In genomic region chr10:13890233-13890616, GRCh38 we compare ENCODE assay signal across 9 cellular contexts.
DNase-seq lines count a peak whose midpoint lies in the region; ATAC-seq and TF ChIP-seq lines count a peak whose summit lies in the region.
"Had no signal": no experiment of that assay in that cellular context is flagged by ENCODE, and none has a peak within 500 bp of the region (broad histone marks: within the 10 kb centered on the region; RNA-seq: fewer than 3 reads in every experiment).

No MANE protein-coding gene starts in this region.

- peaks cover 59% of the 10 kb centered on the region for H3K27me3 Mint-ChIP-seq in activated CD8-positive, alpha-beta T cell treated with anti-CD3 and anti-CD28 coated beads for 36 hours

- H3K27me3 ChIP-seq in H7 (ENCODE audit: control insufficient read depth, insufficient read depth, low read length), result peaks cover 19% of the 10 kb centered on the region
- no peaks in the 10 kb centered on the region for H3K27me3 ChIP-seq in body of pancreas
- H3K27me3 ChIP-seq in skeletal muscle tissue (ENCODE audit: control insufficient read depth in 3 of 3, insufficient read depth in 3 of 3, low read length in 3 of 3), result peaks cover 7 to 10% (median 9%) of the 10 kb centered on the region in 3 donors

- H3K4me3 Mint-ChIP-seq in activated CD8-positive, alpha-beta T cell treated with anti-CD3 and anti-CD28 coated beads for 36 hours, result no peak overlapping the region

- H3K36me3 ChIP-seq in H7 (replicated peaks; ENCODE audit: control insufficient read depth, insufficient read depth, low read length), result no peaks in the 10 kb centered on the region
- no peaks in the 10 kb centered on the region for H3K36me3 ChIP-seq in body of pancreas (replicated peaks in 1 of 2; ENCODE audit: insufficient read depth in 1 of 2, low read depth in 2 of 2)
- H3K36me3 ChIP-seq in skeletal muscle tissue (ENCODE audit: control insufficient read depth in 3 of 3, insufficient read depth in 3 of 3, low read length in 3 of 3), result no peaks in the 10 kb centered on the region

- H3K9me3 ChIP-seq in body of pancreas (no peaks in the 10 kb centered on the region), skeletal muscle tissue (ENCODE audit: control insufficient read depth in 3 of 3, low read length in 3 of 3) (no peaks in the 10 kb centered on the region)

- no peak for TF ChIP-seq POLR2A in body of pancreas (IDR thresholded peaks at IDR 0.05)

- no peak overlapping the region for H3K27ac ChIP-seq in body of pancreas
- no peak overlapping the region for H3K27ac ChIP-seq in skeletal muscle tissue (ENCODE audit: low read depth, low read length)

- H3K4me1 ChIP-seq in body of pancreas (peaks cover 10% of the 10 kb centered on the region), skeletal muscle tissue (ENCODE audit: control insufficient read depth in 3 of 3, insufficient read depth in 3 of 3, low read length in 3 of 3) (peaks cover 7 to 16% (median 12%) of the 10 kb centered on the region in 3 donors)

- intact Hi-C loops in body of pancreas (cut with DNase I), result no loop called here
- intact Hi-C loops in activated CD8-positive, alpha-beta T cell treated with anti-CD3 and anti-CD28 coated beads for 36 hours (cut with micrococcal nuclease), result loop anchor here (10.0 kb wide), 1 partner anchor 115 kb away; no protein-coding TSS in a partner anchor

- ATAC-seq in body of pancreas (peak; percentile 56), HG02588 (IDR thresholded peaks at IDR 0.05; ENCODE audit: unreplicated experiment) (no peak)
- ATAC-seq in activated CD8-positive, alpha-beta T cell treated with anti-CD3 and anti-CD28 coated beads for 36 hours, result no peak

- no peak for TF ChIP-seq CTCF in body of pancreas (IDR thresholded peaks at IDR 0.05)
- no peak for TF ChIP-seq CTCF in activated CD8-positive, alpha-beta T cell treated with anti-CD3 and anti-CD28 coated beads for 36 hours (IDR thresholded peaks at IDR 0.05)

- POLR2A ChIA-PET in activated CD8-positive, alpha-beta T cell treated with anti-CD3 and anti-CD28 coated beads for 36 hours (lab: Charles Lee), result no interaction called here

- H3K4me1 Mint-ChIP-seq in activated CD8-positive, alpha-beta T cell treated with anti-CD3 and anti-CD28 coated beads for 36 hours (ENCODE audit: low read depth), result peaks cover 19% of the 10 kb centered on the region

- H3K36me3 Mint-ChIP-seq in activated CD8-positive, alpha-beta T cell treated with anti-CD3 and anti-CD28 coated beads for 36 hours (ENCODE audit: low read depth), result no peaks in the 10 kb centered on the region

- WGBS in body of pancreas, 2 donors, result 73 to 75% methylated on average over 1 to 6 of the region's 6 CpGs

- H3K27ac Mint-ChIP-seq in activated CD8-positive, alpha-beta T cell treated with anti-CD3 and anti-CD28 coated beads for 36 hours, result no peak overlapping the region

- CTCF ChIA-PET in activated CD8-positive, alpha-beta T cell treated with anti-CD3 and anti-CD28 coated beads for 36 hours (lab: Charles Lee), result no interaction called here

- no peak for DNase-seq in H7
- DNase-seq in body of pancreas, result no peak
- DNase-seq in islet precursor cell, result peak; percentile 57
- no peak for DNase-seq in NCI-H187 (lab: John Stamatoyannopoulos, UW)
- no peak for DNase-seq in occipital lobe (lab: John Stamatoyannopoulos, UW)
- DNase-seq in activated CD8-positive, alpha-beta T cell treated with anti-CD3 and anti-CD28 coated beads for 36 hours, result no peak
- DNase-seq: activated CD8-positive, alpha-beta memory T cell treated with anti-CD3 and anti-CD28 coated beads, Interleukin-2, amount 50 U/mL, for 4 hours had no signal

- no peaks in the 10 kb centered on the region for H3K9me3 Mint-ChIP-seq in activated CD8-positive, alpha-beta T cell treated with anti-CD3 and anti-CD28 coated beads for 36 hours

- H3K4me3 ChIP-seq in H7 (ENCODE audit: insufficient read depth, low read depth, low read length) (peak overlapping the region; percentile 66), body of pancreas (no peak overlapping the region), skeletal muscle tissue (ENCODE audit: low read length in 3 of 3) (peak overlapping the region; percentile 68 to 76 (median 74))

- H3K9ac ChIP-seq in skeletal muscle tissue (ENCODE audit: low read depth in 1 of 3, low read length in 3 of 3), result peak overlapping the region in 2 of 3 donors; percentile 5 to 76

Comparison
In these comparisons a context has a peak if more than half of its experiments do, and no peak if none do; other contexts are left out.
1. H3K4me3 ChIP-seq: peak in H7 (single experiment) and skeletal muscle tissue (3 of 3); none in body of pancreas (0 of 2).